In the genomic region with DNA sequence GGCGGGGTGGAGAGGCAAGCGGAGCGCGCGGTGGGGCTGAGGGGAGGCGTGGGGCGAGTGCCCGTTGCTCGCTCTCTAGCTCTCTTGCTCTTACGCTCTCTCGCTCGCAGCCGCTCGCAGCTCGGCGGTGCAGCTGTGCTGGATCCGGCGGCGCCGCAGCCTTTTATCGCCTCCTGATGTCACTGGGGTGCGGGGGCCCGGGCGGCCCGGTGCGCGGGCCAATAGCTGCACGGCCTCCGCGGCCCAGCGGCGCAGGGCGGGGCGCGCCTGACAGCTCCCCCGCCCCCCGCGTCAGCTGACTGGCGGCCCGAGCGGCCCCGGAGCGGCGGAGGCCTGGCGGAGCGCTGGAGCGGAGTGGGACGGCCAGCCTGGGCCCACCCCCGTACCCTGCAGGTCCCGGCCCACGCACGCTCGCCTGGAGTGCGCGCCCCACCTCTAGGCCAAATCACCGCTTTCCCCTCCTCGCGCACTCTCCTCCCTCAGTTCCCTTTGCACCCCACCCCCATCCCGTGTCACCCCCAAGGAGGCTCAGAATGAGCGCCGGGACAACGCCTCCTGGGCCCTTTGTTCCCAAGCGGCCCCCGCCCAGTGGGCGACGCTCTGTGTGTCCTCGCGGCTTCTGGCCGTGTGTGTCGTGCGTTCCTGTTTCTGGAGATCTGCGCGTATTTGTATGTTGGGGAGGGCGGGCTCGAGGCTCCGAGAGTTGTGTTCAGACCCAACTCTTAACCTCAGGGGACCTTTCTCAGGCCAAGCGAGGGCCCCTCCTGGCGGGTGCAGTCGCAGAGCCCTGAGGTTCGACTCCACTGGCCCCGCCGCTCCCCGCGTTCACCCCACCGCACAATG, we compare ENCODE assay signal across 1 cellular context.
TF ChIP-seq lines count a peak whose summit lies in the region.

Gene MAFB, minus strand, starts transcription at position 137 of the 843 bp plus-strand sequence. CDS start 386 bp downstream, outside the sequence.

TF ChIP-seq in HEK293, 187 proteins besides CTCF, POLR2A, EP300 and RAD21 (continued from another document and continues in another):
- no peak for TF ChIP-seq ZNF530 (tag by site-specific recombination; IDR thresholded peaks at IDR 0.05; ENCODE audit: low read depth)
- TF ChIP-seq ZNF121 (tag by site-specific recombination; IDR thresholded peaks at IDR 0.05), result no peak
- TF ChIP-seq ZNF280D (tag by site-specific recombination; IDR thresholded peaks at IDR 0.05), result no peak
- no peak for TF ChIP-seq ZNF324 (tag by site-specific recombination; IDR thresholded peaks at IDR 0.05)
- TF ChIP-seq, protein P1, sequence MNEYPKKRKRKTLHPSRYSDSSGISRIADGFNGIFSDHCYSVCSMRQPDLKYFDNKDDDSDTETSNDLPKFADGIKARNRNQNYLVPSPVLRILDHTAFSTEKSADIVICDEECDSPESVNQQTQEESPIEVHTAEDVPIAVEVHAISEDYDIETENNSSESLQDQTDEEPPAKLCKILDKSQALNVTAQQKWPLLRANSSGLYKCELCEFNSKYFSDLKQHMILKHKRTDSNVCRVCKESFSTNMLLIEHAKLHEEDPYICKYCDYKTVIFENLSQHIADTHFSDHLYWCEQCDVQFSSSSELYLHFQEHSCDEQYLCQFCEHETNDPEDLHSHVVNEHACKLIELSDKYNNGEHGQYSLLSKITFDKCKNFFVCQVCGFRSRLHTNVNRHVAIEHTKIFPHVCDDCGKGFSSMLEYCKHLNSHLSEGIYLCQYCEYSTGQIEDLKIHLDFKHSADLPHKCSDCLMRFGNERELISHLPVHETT (tag by site-specific recombination; IDR thresholded peaks at IDR 0.05), result no peak
- TF ChIP-seq GLI4 (tag by site-specific recombination; IDR thresholded peaks at IDR 0.05), result no peak
- no peak for TF ChIP-seq ZNF157 (tag by site-specific recombination; IDR thresholded peaks at IDR 0.05)
- no peak for TF ChIP-seq ZNF391 (tag by site-specific recombination; IDR thresholded peaks at IDR 0.05; ENCODE audit: borderline replicate concordance, low read depth)
- TF ChIP-seq ZNF394 (tag by site-specific recombination; IDR thresholded peaks at IDR 0.05; ENCODE audit: borderline replicate concordance), result peak; percentile 3; the same call in 1 of the 2 replicates
- TF ChIP-seq MEIS1 (CRISPR knock-in tag; IDR thresholded peaks at IDR 0.05; ENCODE audit: borderline replicate concordance), result no peak
- TF ChIP-seq ZNF302 (tag by site-specific recombination; IDR thresholded peaks at IDR 0.05; ENCODE audit: low read depth), result no peak
- TF ChIP-seq ZBTB21 (tag by site-specific recombination; IDR thresholded peaks at IDR 0.05), result no peak
- TF ChIP-seq, protein P2, sequence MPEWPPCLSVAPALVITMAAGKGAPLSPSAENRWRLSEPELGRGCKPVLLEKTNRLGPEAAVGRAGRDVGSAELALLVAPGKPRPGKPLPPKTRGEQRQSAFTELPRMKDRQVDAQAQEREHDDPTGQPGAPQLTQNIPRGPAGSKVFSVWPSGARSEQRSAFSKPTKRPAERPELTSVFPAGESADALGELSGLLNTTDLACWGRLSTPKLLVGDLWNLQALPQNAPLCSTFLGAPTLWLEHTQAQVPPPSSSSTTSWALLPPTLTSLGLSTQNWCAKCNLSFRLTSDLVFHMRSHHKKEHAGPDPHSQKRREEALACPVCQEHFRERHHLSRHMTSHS (tag by site-specific recombination; IDR thresholded peaks at IDR 0.05), result no peak
- TF ChIP-seq KLF16 (tag by site-specific recombination; IDR thresholded peaks at IDR 0.05), result peak; percentile 81; the same call in 1 of the 2 replicates
- TF ChIP-seq, protein P3, sequence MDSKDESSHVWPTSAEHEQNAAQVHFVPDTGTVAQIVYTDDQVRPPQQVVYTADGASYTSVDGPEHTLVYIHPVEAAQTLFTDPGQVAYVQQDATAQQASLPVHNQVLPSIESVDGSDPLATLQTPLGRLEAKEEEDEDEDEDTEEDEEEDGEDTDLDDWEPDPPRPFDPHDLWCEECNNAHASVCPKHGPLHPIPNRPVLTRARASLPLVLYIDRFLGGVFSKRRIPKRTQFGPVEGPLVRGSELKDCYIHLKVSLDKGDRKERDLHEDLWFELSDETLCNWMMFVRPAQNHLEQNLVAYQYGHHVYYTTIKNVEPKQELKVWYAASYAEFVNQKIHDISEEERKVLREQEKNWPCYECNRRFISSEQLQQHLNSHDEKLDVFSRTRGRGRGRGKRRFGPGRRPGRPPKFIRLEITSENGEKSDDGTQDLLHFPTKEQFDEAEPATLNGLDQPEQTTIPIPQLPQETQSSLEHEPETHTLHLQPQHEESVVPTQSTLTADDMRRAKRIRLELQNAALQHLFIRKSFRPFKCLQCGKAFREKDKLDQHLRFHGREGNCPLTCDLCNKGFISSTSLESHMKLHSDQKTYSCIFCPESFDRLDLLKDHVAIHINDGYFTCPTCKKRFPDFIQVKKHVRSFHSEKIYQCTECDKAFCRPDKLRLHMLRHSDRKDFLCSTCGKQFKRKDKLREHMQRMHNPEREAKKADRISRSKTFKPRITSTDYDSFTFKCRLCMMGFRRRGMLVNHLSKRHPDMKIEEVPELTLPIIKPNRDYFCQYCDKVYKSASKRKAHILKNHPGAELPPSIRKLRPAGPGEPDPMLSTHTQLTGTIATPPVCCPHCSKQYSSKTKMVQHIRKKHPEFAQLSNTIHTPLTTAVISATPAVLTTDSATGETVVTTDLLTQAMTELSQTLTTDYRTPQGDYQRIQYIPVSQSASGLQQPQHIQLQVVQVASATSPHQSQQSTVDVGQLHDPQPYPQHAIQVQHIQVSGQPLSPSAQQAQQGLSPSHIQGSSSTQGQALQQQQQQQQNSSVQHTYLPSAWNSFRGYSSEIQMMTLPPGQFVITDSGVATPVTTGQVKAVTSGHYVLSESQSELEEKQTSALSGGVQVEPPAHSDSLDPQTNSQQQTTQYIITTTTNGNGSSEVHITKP (tag by site-specific recombination; IDR thresholded peaks at IDR 0.05), result peak; percentile 71
- no peak for TF ChIP-seq ZNF211 (tag by site-specific recombination; IDR thresholded peaks at IDR 0.05; ENCODE audit: low read depth)
- peak; percentile 83 for TF ChIP-seq ZNF660 (tag by site-specific recombination; IDR thresholded peaks at IDR 0.05)
- TF ChIP-seq, protein P4, sequence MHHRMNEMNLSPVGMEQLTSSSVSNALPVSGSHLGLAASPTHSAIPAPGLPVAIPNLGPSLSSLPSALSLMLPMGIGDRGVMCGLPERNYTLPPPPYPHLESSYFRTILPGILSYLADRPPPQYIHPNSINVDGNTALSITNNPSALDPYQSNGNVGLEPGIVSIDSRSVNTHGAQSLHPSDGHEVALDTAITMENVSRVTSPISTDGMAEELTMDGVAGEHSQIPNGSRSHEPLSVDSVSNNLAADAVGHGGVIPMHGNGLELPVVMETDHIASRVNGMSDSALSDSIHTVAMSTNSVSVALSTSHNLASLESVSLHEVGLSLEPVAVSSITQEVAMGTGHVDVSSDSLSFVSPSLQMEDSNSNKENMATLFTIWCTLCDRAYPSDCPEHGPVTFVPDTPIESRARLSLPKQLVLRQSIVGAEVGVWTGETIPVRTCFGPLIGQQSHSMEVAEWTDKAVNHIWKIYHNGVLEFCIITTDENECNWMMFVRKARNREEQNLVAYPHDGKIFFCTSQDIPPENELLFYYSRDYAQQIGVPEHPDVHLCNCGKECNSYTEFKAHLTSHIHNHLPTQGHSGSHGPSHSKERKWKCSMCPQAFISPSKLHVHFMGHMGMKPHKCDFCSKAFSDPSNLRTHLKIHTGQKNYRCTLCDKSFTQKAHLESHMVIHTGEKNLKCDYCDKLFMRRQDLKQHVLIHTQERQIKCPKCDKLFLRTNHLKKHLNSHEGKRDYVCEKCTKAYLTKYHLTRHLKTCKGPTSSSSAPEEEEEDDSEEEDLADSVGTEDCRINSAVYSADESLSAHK (tag by site-specific recombination; IDR thresholded peaks at IDR 0.05), result no peak
- TF ChIP-seq ZFHX2 (tag by site-specific recombination; conservative IDR thresholded peaks at IDR 0.05), result peak; percentile 98
- TF ChIP-seq ZNF398 (tag by site-specific recombination; IDR thresholded peaks at IDR 0.05), result peak; percentile 54
- TF ChIP-seq ZNF239 (tag by site-specific recombination; IDR thresholded peaks at IDR 0.05), result no peak
- no peak for TF ChIP-seq ZNF23 (tag by site-specific recombination; IDR thresholded peaks at IDR 0.05; ENCODE audit: borderline replicate concordance)
- TF ChIP-seq ZNF248 (tag by site-specific recombination; IDR thresholded peaks at IDR 0.05), result no peak
- TF ChIP-seq, protein P5, sequence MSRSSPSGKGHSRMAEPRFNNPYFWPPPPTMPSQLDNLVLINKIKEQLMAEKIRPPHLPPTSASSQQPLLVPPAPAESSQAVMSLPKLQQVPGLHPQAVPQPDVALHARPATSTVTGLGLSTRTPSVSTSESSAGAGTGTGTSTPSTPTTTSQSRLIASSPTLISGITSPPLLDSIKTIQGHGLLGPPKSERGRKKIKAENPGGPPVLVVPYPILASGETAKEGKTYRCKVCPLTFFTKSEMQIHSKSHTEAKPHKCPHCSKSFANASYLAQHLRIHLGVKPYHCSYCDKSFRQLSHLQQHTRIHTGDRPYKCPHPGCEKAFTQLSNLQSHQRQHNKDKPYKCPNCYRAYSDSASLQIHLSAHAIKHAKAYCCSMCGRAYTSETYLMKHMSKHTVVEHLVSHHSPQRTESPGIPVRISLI (tag by site-specific recombination; IDR thresholded peaks at IDR 0.05), result no peak
- no peak for TF ChIP-seq ZFP3 (tag by site-specific recombination; IDR thresholded peaks at IDR 0.05; ENCODE audit: low read depth)
- TF ChIP-seq ZNF529 (tag by site-specific recombination; IDR thresholded peaks at IDR 0.05; ENCODE audit: insufficient replicate concordance), result no peak
- peak; percentile 82 for TF ChIP-seq ZIC2 (tag by site-specific recombination; IDR thresholded peaks at IDR 0.05)
- TF ChIP-seq SP7 (tag by site-specific recombination; IDR thresholded peaks at IDR 0.05), result peak; percentile 32
- 0 out of 2 replicates have a peak, but pooled peaks have one; percentile 45 for TF ChIP-seq PBX3 (CRISPR knock-in tag; IDR thresholded peaks at IDR 0.05)
- peak; percentile 67 for TF ChIP-seq KLF8 (tag by site-specific recombination; IDR thresholded peaks at IDR 0.05)
- no peak for TF ChIP-seq ZNF548 (tag by site-specific recombination; IDR thresholded peaks at IDR 0.05)
- peak; percentile 64; the same call in 1 of the 2 replicates for TF ChIP-seq ZNF610 (tag by site-specific recombination; IDR thresholded peaks at IDR 0.05; ENCODE audit: borderline replicate concordance)
- TF ChIP-seq ZNF677 (tag by site-specific recombination; IDR thresholded peaks at IDR 0.05), result no peak
- TF ChIP-seq ZNF335 (tag by site-specific recombination; conservative IDR thresholded peaks at IDR 0.05), result peak; percentile 89
- no peak for TF ChIP-seq ZNF2 (tag by site-specific recombination; IDR thresholded peaks at IDR 0.05)
